17 cellular contexts compared by ENCODE assay signal in genomic region chr3:41888368-41889076, GRCh38.
DNase-seq lines count a peak whose midpoint lies in the region; ATAC-seq and TF ChIP-seq lines count a peak whose summit lies in the region.
"Had no signal": no experiment of that assay in that cellular context is flagged by ENCODE, and none has a peak within 500 bp of the region (broad histone marks: within the 10 kb centered on the region; RNA-seq: fewer than 3 reads in every experiment).

No MANE protein-coding gene starts in this region.

- H3K9ac ChIP-seq in HCT116 (ENCODE audit: low read length) (no peak overlapping the region), mesenchymal stem cell (ENCODE audit: low read length) (no peak overlapping the region)

- WGBS in hepatocyte (ENCODE audit: low lambda C conversion rate, missing lambda C conversion rate), result 64% methylated on average over 3 of the region's 3 CpGs
- WGBS in mesenchymal stem cell, result 0% methylated on average over 1 of the region's 3 CpGs
- WGBS in heart left ventricle, 4 donors, result 51 to 60% (median 53%) methylated on average over 3 of the region's 3 CpGs

- BruUV-seq in HCT116 (replicated peaks; lab: Mats Ljungman, UMichigan), result no TSS peak

- H2BK15ac ChIP-seq in mesenchymal stem cell (ENCODE audit: low read depth, poor library complexity, severe bottlenecking), result no peak overlapping the region

- H2AK5ac ChIP-seq in mesenchymal stem cell (ENCODE audit: low read length, severe bottlenecking), result peak overlapping the region; percentile 77

- H3K27me3 ChIP-seq in HCT116 (ENCODE audit: insufficient read depth, low read length) (no peaks in the 10 kb centered on the region), hepatocyte (no peaks in the 10 kb centered on the region), mesenchymal stem cell (ENCODE audit: control insufficient read depth in 1 of 2, insufficient read depth in 1 of 2, low read length in 2 of 2) (no peaks in the 10 kb centered on the region), osteoblast (ENCODE audit: insufficient read depth, low read length) (no peaks in the 10 kb centered on the region), heart left ventricle (no peaks in the 10 kb centered on the region)

- H3K4me3 ChIP-seq in HCT116 (replicated peaks in 1 of 2; ENCODE audit: low read depth in 1 of 2, low read length in 2 of 2) (no peak overlapping the region), hepatocyte (no peak overlapping the region), mesenchymal stem cell (ENCODE audit: insufficient read depth in 1 of 2, low read depth in 1 of 2, low read length in 2 of 2) (no peak overlapping the region), osteoblast (ENCODE audit: insufficient read depth, low read length) (no peak overlapping the region), heart left ventricle (no peak overlapping the region)
- H3K4me3 ChIP-seq: K562 had no signal

- ATAC-seq in HCT116 (0 out of 2 replicates have a peak, but pooled peaks have one; percentile 27), T-helper 17 cell (no peak), HG03521 (IDR thresholded peaks at IDR 0.05; ENCODE audit: unreplicated experiment) (no peak), heart left ventricle (no peak)
- ATAC-seq: K562 had no signal

- H3K14ac ChIP-seq in mesenchymal stem cell (ENCODE audit: low read length in 2 of 2), result no peak overlapping the region

- peaks cover 0 to 7% of the 10 kb centered on the region in 2 experiments; a peak in 1 of 4 replicates for H3K4me1 ChIP-seq in HCT116 (ENCODE audit: control insufficient read depth in 1 of 2, insufficient read depth in 2 of 2, low read length in 2 of 2)
- H3K4me1 ChIP-seq in hepatocyte (ENCODE audit: insufficient read depth), result no peaks in the 10 kb centered on the region
- H3K4me1 ChIP-seq in mesenchymal stem cell (ENCODE audit: control insufficient read depth, insufficient read depth, low read depth, low read length), result no peaks in the 10 kb centered on the region
- no peaks in the 10 kb centered on the region for H3K4me1 ChIP-seq in osteoblast (ENCODE audit: insufficient read depth, low read length)
- no peaks in the 10 kb centered on the region for H3K4me1 ChIP-seq in heart left ventricle

- H3K9me3 ChIP-seq in HCT116 (ENCODE audit: control insufficient read depth in 1 of 2, insufficient read depth in 1 of 2, low read depth in 1 of 2, low read length in 2 of 2), result peaks cover 0 to 8% of the 10 kb centered on the region in 2 experiments; a peak in 1 of 4 replicates
- no peaks in the 10 kb centered on the region for H3K9me3 ChIP-seq in T-helper 17 cell (ENCODE audit: control insufficient read depth, low read length, poor library complexity, severe bottlenecking)
- no peaks in the 10 kb centered on the region for H3K9me3 ChIP-seq in hepatocyte (ENCODE audit: low read depth)
- no peaks in the 10 kb centered on the region for H3K9me3 ChIP-seq in mesenchymal stem cell (ENCODE audit: control insufficient read depth, low read length)
- no peaks in the 10 kb centered on the region for H3K9me3 ChIP-seq in osteoblast (ENCODE audit: low read depth, low read length)
- peaks cover 0 to 9% (median 0%) of the 10 kb centered on the region in 12 donors for H3K9me3 ChIP-seq in heart left ventricle

- H3K4me2 ChIP-seq in HCT116 (ENCODE audit: low read length) (no peak overlapping the region), hepatocyte (no peak overlapping the region), mesenchymal stem cell (ENCODE audit: low read length, poor library complexity, severe bottlenecking) (no peak overlapping the region), osteoblast (ENCODE audit: insufficient read depth, low read length) (no peak overlapping the region)

- no peak overlapping the region for H3K27ac ChIP-seq in HCT116 (ENCODE audit: low read depth, low read length)
- H3K27ac ChIP-seq in hepatocyte, result no peak overlapping the region
- H3K27ac ChIP-seq in mesenchymal stem cell (ENCODE audit: low read length, poor library complexity, severe bottlenecking), result no peak overlapping the region
- no peak overlapping the region for H3K27ac ChIP-seq in osteoblast (ENCODE audit: low read depth, low read length)
- H3K27ac ChIP-seq in heart left ventricle, result no peak overlapping the region

- no peak for TF ChIP-seq RAD21 in HCT116 (IDR thresholded peaks at IDR 0.05; ENCODE audit: low read depth)

- no peak overlapping the region for H3K4me3 Mint-ChIP-seq in T-helper 17 cell

- no peak overlapping the region for H3K18ac ChIP-seq in mesenchymal stem cell (ENCODE audit: low read depth in 1 of 2, low read length in 2 of 2)

- H3K79me1 ChIP-seq in mesenchymal stem cell (replicated peaks; ENCODE audit: low read length, poor library complexity, severe bottlenecking), result no peaks in the 10 kb centered on the region

- no peak for TF ChIP-seq POLR2A in HCT116 (IDR thresholded peaks at IDR 0.05; ENCODE audit: borderline replicate concordance, extremely low read depth, insufficient read depth, insufficient read length)
- TF ChIP-seq POLR2A in heart left ventricle (IDR thresholded peaks at IDR 0.05), result no peak

- H4K20me1 ChIP-seq in HCT116 (ENCODE audit: insufficient read depth) (no peaks in the 10 kb centered on the region), hepatocyte (ENCODE audit: insufficient read depth, poor library complexity, severe bottlenecking) (no peaks in the 10 kb centered on the region), osteoblast (ENCODE audit: insufficient read depth, low read length) (no peaks in the 10 kb centered on the region)

- no peak for TF ChIP-seq CTCF in HCT116 (IDR thresholded peaks at IDR 0.05 in 2 of 3, conservative IDR thresholded peaks at IDR 0.05 in 1 of 3; ENCODE audit: borderline replicate concordance in 1 of 3, insufficient read depth in 1 of 3, low read depth in 2 of 3, low read length in 2 of 3)
- no peak for TF ChIP-seq CTCF in hepatocyte (IDR thresholded peaks at IDR 0.05; ENCODE audit: poor library complexity)
- TF ChIP-seq CTCF in osteoblast (IDR thresholded peaks at IDR 0.05; ENCODE audit: extremely low read depth, low read depth, low read length), result no peak
- no peak for TF ChIP-seq CTCF in heart left ventricle (IDR thresholded peaks at IDR 0.05)

- H2AFZ ChIP-seq in HCT116 (ENCODE audit: low read depth, low read length, poor library complexity, severe bottlenecking), result no peak overlapping the region
- no peak overlapping the region for H2AFZ ChIP-seq in hepatocyte
- H2AFZ ChIP-seq in mesenchymal stem cell (ENCODE audit: low read depth, low read length), result no peak overlapping the region
- no peak overlapping the region for H2AFZ ChIP-seq in osteoblast (ENCODE audit: low read length)

- H3K79me2 ChIP-seq in HCT116 (ENCODE audit: insufficient read depth, low read length) (no peaks in the 10 kb centered on the region), hepatocyte (no peaks in the 10 kb centered on the region), osteoblast (ENCODE audit: insufficient read depth, low read length) (no peaks in the 10 kb centered on the region)

- RAD21 ChIA-PET in HCT116 (lab: Charles Lee; ENCODE audit: low non-redundant PET in 1 of 2, low total read pairs in 2 of 2, uncharacterized antibody in 2 of 2, unreplicated experiment in 2 of 2), result no interaction called here

- H3K36me3 Mint-ChIP-seq in T-helper 17 cell (ENCODE audit: low read depth), result peaks cover 9% of the 10 kb centered on the region

- H2BK5ac ChIP-seq in mesenchymal stem cell (ENCODE audit: low read depth, low read length, poor library complexity, severe bottlenecking), result no peak overlapping the region

- H3K36me3 ChIP-seq in HCT116 (ENCODE audit: control insufficient read depth in 1 of 2, insufficient read depth in 2 of 2, low read length in 2 of 2), result no peaks in the 10 kb centered on the region
- no peaks in the 10 kb centered on the region for H3K36me3 ChIP-seq in hepatocyte (replicated peaks; ENCODE audit: insufficient read depth, low read depth)
- H3K36me3 ChIP-seq in mesenchymal stem cell (ENCODE audit: control insufficient read depth in 1 of 2, insufficient read depth in 2 of 2, low read depth in 1 of 2, low read length in 2 of 2), result no peaks in the 10 kb centered on the region
- H3K36me3 ChIP-seq in osteoblast (ENCODE audit: insufficient read depth, low read length), result no peaks in the 10 kb centered on the region
- H3K36me3 ChIP-seq in heart left ventricle, result no peaks in the 10 kb centered on the region

- no peak overlapping the region for H3K23ac ChIP-seq in mesenchymal stem cell (ENCODE audit: low read length in 2 of 2)

- H3K27ac Mint-ChIP-seq in T-helper 17 cell, result peak overlapping the region; percentile 8

- no peak overlapping the region for H2BK12ac ChIP-seq in mesenchymal stem cell (ENCODE audit: low read length in 2 of 2)

- H4K8ac ChIP-seq in mesenchymal stem cell (ENCODE audit: low read length), result no peak overlapping the region

- DNase-seq in HCT116 (ENCODE audit: low read depth, low spot score) (no peak), T-helper 17 cell (no peak), hepatocyte (ENCODE audit: low spot score) (peak; percentile 7), mesenchymal stem cell (no peak), osteoblast (ENCODE audit: insufficient read length, low spot score, missing footprints) (no peak), NOMO-1 (lab: John Stamatoyannopoulos, UW; ENCODE audit: unreplicated experiment in 2 of 2) (no peak), heart left ventricle (no peak)
- DNase-seq: ACHN, AML-193, COR-L47, NCI-H1436, NCI-H2029 treated with DMSO at 0.1 percent for 48 hours, NCI-H2171 treated with DMSO at 0.1 percent for 48 hours, NCI-H446 treated with DMSO at 0.1 percent for 48 hours, NCI-H748 treated with DMSO at 0.1 percent for 48 hours had no signal

- H4K91ac ChIP-seq in mesenchymal stem cell (ENCODE audit: low read length), result no peak overlapping the region

- POLR2A ChIA-PET in HCT116 (lab: Charles Lee), result no interaction called here

- CTCF ChIA-PET in HCT116 (lab: Charles Lee), result no interaction called here

- H3K27me3 Mint-ChIP-seq in T-helper 17 cell, result no peaks in the 10 kb centered on the region

- H3K9me2 ChIP-seq in HCT116 (ENCODE audit: insufficient read depth) (0 out of 2 replicates have a peak, but pooled peaks cover 3% of the 10 kb centered on the region), hepatocyte (replicated peaks; ENCODE audit: insufficient read depth) (no peaks in the 10 kb centered on the region)

- H3K4me1 Mint-ChIP-seq in T-helper 17 cell, result no peaks in the 10 kb centered on the region

- H3K4ac ChIP-seq in mesenchymal stem cell (ENCODE audit: low read depth in 1 of 2, low read length in 2 of 2), result no peak overlapping the region

- intact Hi-C loops in HCT116 (cut with micrococcal nuclease), result no loop called here
- intact Hi-C loops in heart left ventricle (cut with DNase I), result loop anchor here in 2 of 10 donors (10.0 kb wide), 2 partner anchors 674 to 1554 kb away; no protein-coding TSS in a partner anchor

- no peak overlapping the region for H2BK120ac ChIP-seq in mesenchymal stem cell (ENCODE audit: low read depth, low read length)

TF ChIP-seq in HCT116, 20 proteins besides CTCF, POLR2A, EP300 and RAD21 (continues in another document):
- TF ChIP-seq JUND (IDR thresholded peaks at IDR 0.05) (no peak), ELF1 (IDR thresholded peaks at IDR 0.05; ENCODE audit: borderline replicate concordance, low read depth) (no peak), SIN3A (IDR thresholded peaks at IDR 0.05; ENCODE audit: low read depth) (no peak), EGR1 (IDR thresholded peaks at IDR 0.05; ENCODE audit: low read depth) (no peak), POLR2AphosphoS5 (IDR thresholded peaks at IDR 0.05; ENCODE audit: low read depth, low read length) (no peak)
